8 cellular contexts compared by ENCODE assay signal in genomic region chr13:38687246-38688229, GRCh38. TPM values are rescaled to one million over a fixed set of nuclear protein-coding genes. Genes with fewer than 3 reads are reported as not detected.
DNase-seq lines count a peak whose midpoint lies in the region; ATAC-seq and TF ChIP-seq lines count a peak whose summit lies in the region.

No MANE protein-coding gene starts in this region.

- CTCF ChIA-PET in activated naive CD4-positive, alpha-beta T cell treated with anti-CD3 and anti-CD28 coated beads for 36 hours (lab: Charles Lee): no interaction called here

- H3K27ac ChIP-seq in duodenal mucosa (ENCODE audit: low read depth, low read length) (no peak overlapping the region), lung (ENCODE audit: low read depth in 1 of 2, low read length in 1 of 2) (no peak overlapping the region), upper lobe of right lung (no peak overlapping the region)

- ATAC-seq in lung (ENCODE audit: insufficient read depth, low FRiP score) (peak; percentile 33), upper lobe of right lung (peak; percentile 52), GM18873 (IDR thresholded peaks at IDR 0.05; ENCODE audit: low FRiP score, unreplicated experiment) (no peak)

- 3% methylated on average over 80 of the region's 80 CpGs for WGBS in lung, 2 donors

- no peak overlapping the region for H3K9ac ChIP-seq in duodenal mucosa (ENCODE audit: low read depth in 1 of 2, low read length in 2 of 2)

- H3K27me3 ChIP-seq in duodenal mucosa (ENCODE audit: control insufficient read depth in 1 of 2, insufficient read depth in 2 of 2, low read length in 2 of 2) (peaks cover 16 to 17% of the 10 kb centered on the region in 2 donors), lung (ENCODE audit: control insufficient read depth, insufficient read depth) (peaks cover 4% of the 10 kb centered on the region), upper lobe of right lung (peaks cover 27% of the 10 kb centered on the region)

- peak overlapping the region; percentile 29 for H3K4me3 Mint-ChIP-seq in activated naive CD4-positive, alpha-beta T cell treated with anti-CD3 and anti-CD28 coated beads for 36 hours

- H3K4me3 ChIP-seq in duodenal mucosa (ENCODE audit: low read depth in 1 of 2, low read length in 2 of 2) (peak overlapping the region; percentile 65), lung (peak overlapping the region; percentile 33), upper lobe of right lung (peak overlapping the region; percentile 51)

- intact Hi-C loops in activated naive CD4-positive, alpha-beta T cell treated with anti-CD3 and anti-CD28 coated beads for 36 hours (cut with micrococcal nuclease): loop anchor here (2.0 kb wide), 1 partner anchor 77 kb away; no protein-coding TSS in a partner anchor
- intact Hi-C loops in upper lobe of right lung (cut with DNase I): no loop called here

- H3K27me3 Mint-ChIP-seq in activated naive CD4-positive, alpha-beta T cell treated with anti-CD3 and anti-CD28 coated beads for 36 hours (ENCODE audit: low read depth): peaks cover 20% of the 10 kb centered on the region

- peaks cover 5% of the 10 kb centered on the region for H3K4me1 Mint-ChIP-seq in activated naive CD4-positive, alpha-beta T cell treated with anti-CD3 and anti-CD28 coated beads for 36 hours (ENCODE audit: low read depth)

- H3K9me3 ChIP-seq in duodenal mucosa (ENCODE audit: control insufficient read depth in 1 of 2, low read length in 2 of 2): no peaks in the 10 kb centered on the region
- H3K9me3 ChIP-seq in lung (ENCODE audit: control insufficient read depth in 2 of 2, insufficient read depth in 1 of 2, low read length in 1 of 2): no peaks in the 10 kb centered on the region
- H3K9me3 ChIP-seq in upper lobe of right lung: no peaks in the 10 kb centered on the region

- DNase-seq in activated naive CD4-positive, alpha-beta T cell treated with anti-CD3 and anti-CD28 coated beads for 36 hours: no peak
- DNase-seq in activated naive CD4-positive, alpha-beta T cell treated with Interleukin-2 at 50 U/mL for 16 hours: no peak
- DNase-seq in lung (ENCODE audit: low spot score) (no peak), upper lobe of right lung (peak; percentile 71), DMS79 (lab: John Stamatoyannopoulos, UW) (no peak), epidermal melanocyte (ENCODE audit: insufficient read length, low spot score) (no peak)

- H3K27ac Mint-ChIP-seq in activated naive CD4-positive, alpha-beta T cell treated with anti-CD3 and anti-CD28 coated beads for 36 hours: no peak overlapping the region

- no peaks in the 10 kb centered on the region for H3K36me3 ChIP-seq in duodenal mucosa (ENCODE audit: control insufficient read depth in 1 of 2, insufficient read depth in 2 of 2, low read length in 2 of 2)
- H3K36me3 ChIP-seq in lung (ENCODE audit: control insufficient read depth in 2 of 2, insufficient read depth in 2 of 2, low read length in 2 of 2): no peaks in the 10 kb centered on the region
- no peaks in the 10 kb centered on the region for H3K36me3 ChIP-seq in upper lobe of right lung

- H3K4me1 ChIP-seq in duodenal mucosa (ENCODE audit: control insufficient read depth in 1 of 2, insufficient read depth in 2 of 2, low read length in 2 of 2) (peaks cover 0 to 10% of the 10 kb centered on the region in 2 donors), lung (ENCODE audit: control insufficient read depth in 2 of 2, insufficient read depth in 2 of 2, low read length in 2 of 2) (peaks cover 0 to 9% of the 10 kb centered on the region in 2 donors), upper lobe of right lung (no peaks in the 10 kb centered on the region)

- no peaks in the 10 kb centered on the region for H3K36me3 Mint-ChIP-seq in activated naive CD4-positive, alpha-beta T cell treated with anti-CD3 and anti-CD28 coated beads for 36 hours (ENCODE audit: low read depth)

- no peak for TF ChIP-seq CTCF in lung (IDR thresholded peaks at IDR 0.05; ENCODE audit: control extremely low read depth, extremely low read depth)
- TF ChIP-seq CTCF in upper lobe of right lung (IDR thresholded peaks at IDR 0.05): no peak

- no peaks in the 10 kb centered on the region for H3K9me3 Mint-ChIP-seq in activated naive CD4-positive, alpha-beta T cell treated with anti-CD3 and anti-CD28 coated beads for 36 hours

RNA-seq across cellular contexts. Expression of gene FREM2, which starts 0.7 kb away (rescaled TPM):
- not detected for total RNA-seq in activated naive CD4-positive, alpha-beta T cell treated with anti-CD3 and anti-CD28 coated beads for 36 hours
- total RNA-seq in lung (10 to 100 TPM; 15.7 to 58.3 TPM), upper lobe of right lung (13.9 TPM)
- 1 to 10 TPM; 1.6 to 3.1 TPM for polyA plus RNA-seq in lung

Comparison
In these comparisons a context has a peak if more than half of its experiments do, and no peak if none do; other contexts are left out.
1. RNA of gene FREM2, which starts 0.7 kb away (total RNA-seq): 15.7 to 58.3 TPM in lung and 13.9 TPM in upper lobe of right lung (single experiment); not detected in activated naive CD4-positive, alpha-beta T cell treated with anti-CD3 and anti-CD28 coated beads for 36 hours; every median in the first group is over 10 times any median in the second.
2. Peak in every context shown above with its lines, with median percentiles within 50 percentile points of each other: H3K4me3 ChIP-seq.